In genomic region chr4:108395786-108396185, GRCh38 we compare ENCODE assay signal across 3 cellular contexts.
"Had no signal": no experiment of that assay in that cellular context is flagged by ENCODE, and none has a peak within 500 bp of the region (broad histone marks: within the 10 kb centered on the region; RNA-seq: fewer than 3 reads in every experiment).

No MANE protein-coding gene starts in this region.

- DNase-seq: GDM1, GF-D8 had no signal

- ATAC-seq: GM12878 had no signal

- H3K4me3 ChIP-seq: GM12878 had no signal
